ENCODE assay signal across 21 cellular contexts in genomic region chr1:15449567-15449966, GRCh38. TPM values are rescaled to one million over a fixed set of nuclear protein-coding genes. Genes with fewer than 3 reads are reported as not detected.
A peak's percentile ranks its signal among the peaks of the same experiment; 100 is the strongest.
DNase-seq lines count a peak whose midpoint lies in the region; ATAC-seq and TF ChIP-seq lines count a peak whose summit lies in the region.
"Had no signal": no experiment of that assay in that cellular context is flagged by ENCODE, and none has a peak within 500 bp of the region (broad histone marks: within the 10 kb centered on the region; RNA-seq: fewer than 3 reads in every experiment).

No MANE protein-coding gene starts in this region.

- H2AFZ ChIP-seq in Loucy (ENCODE audit: low read length) (peak overlapping the region; percentile 32), osteoblast (ENCODE audit: low read length) (no peak overlapping the region)
- H2AFZ ChIP-seq: GM23338 had no signal

- H3K9ac ChIP-seq in Loucy (ENCODE audit: low read depth, low read length, poor library complexity, severe bottlenecking) = no peak overlapping the region
- H3K9ac ChIP-seq: BLaER1 had no signal

- 22 to 34% methylated on average over 3 of the region's 3 CpGs for WGBS in body of pancreas, 2 donors

- ATAC-seq in body of pancreas (peak; percentile 11), HG03439 (IDR thresholded peaks at IDR 0.05; ENCODE audit: unreplicated experiment) (no peak)
- ATAC-seq: CD8-positive, alpha-beta T cell; GM23338 had no signal

- H3K9me3 ChIP-seq in Loucy (ENCODE audit: insufficient read depth, low read depth, low read length) = no peaks in the 10 kb centered on the region
- H3K9me3 ChIP-seq in body of pancreas = no peaks in the 10 kb centered on the region
- peaks cover 3% of the 10 kb centered on the region for H3K9me3 ChIP-seq in osteoblast (ENCODE audit: low read depth, low read length)
- H3K9me3 ChIP-seq in tibial artery = no peaks in the 10 kb centered on the region
- H3K9me3 ChIP-seq: BLaER1 had no signal

- H3K27me3 ChIP-seq in Loucy (ENCODE audit: insufficient read depth, low read length, poor library complexity, severe bottlenecking) (no peaks in the 10 kb centered on the region), body of pancreas (no peaks in the 10 kb centered on the region), osteoblast (ENCODE audit: insufficient read depth, low read length) (peaks cover 6% of the 10 kb centered on the region), tibial artery (peaks cover 0 to 25% of the 10 kb centered on the region in 2 donors)
- H3K27me3 ChIP-seq: BLaER1 had no signal

- H4K20me1 ChIP-seq in Loucy (ENCODE audit: insufficient read depth, low read length, poor library complexity, severe bottlenecking) (no peaks in the 10 kb centered on the region), osteoblast (ENCODE audit: insufficient read depth, low read length) (no peaks in the 10 kb centered on the region)
- H4K20me1 ChIP-seq: BLaER1 had no signal

- no peak for TF ChIP-seq CTCF in Loucy (conservative IDR thresholded peaks at IDR 0.05; ENCODE audit: low read length)
- TF ChIP-seq CTCF in body of pancreas (IDR thresholded peaks at IDR 0.05) = no peak
- TF ChIP-seq CTCF in osteoblast (IDR thresholded peaks at IDR 0.05; ENCODE audit: extremely low read depth, low read depth, low read length) = no peak
- TF ChIP-seq CTCF in tibial artery (IDR thresholded peaks at IDR 0.05) = no peak

- intact Hi-C loops in body of pancreas (cut with DNase I) (no loop called here), tibial artery (cut with DNase I; ENCODE audit: low total_unique reads) (no loop called here)

- DNase-seq in body of pancreas = peak; percentile 43 to 69 (median 56)
- peak; percentile 50 for DNase-seq in osteoblast (ENCODE audit: insufficient read length, low spot score, missing footprints)
- no peak for DNase-seq in tibial artery
- no peak for DNase-seq in activated naive CD4-positive, alpha-beta T cell treated with Interleukin-2 at 50 U/mL for 16 hours
- DNase-seq: CD4-positive, CD25-positive, alpha-beta regulatory T cell; CD8-positive, alpha-beta T cell; DMS 273 treated with DMSO at 0.1 percent for 48 hours; DMS79 treated with DMSO at 0.1 percent for 48 hours; GF-D8; HFFc6 had no signal

- H3K27ac ChIP-seq in body of pancreas (peak overlapping the region; percentile 67 to 89 (median 85)), osteoblast (ENCODE audit: low read depth, low read length) (no peak overlapping the region), tibial artery (no peak overlapping the region)
- H3K27ac ChIP-seq: BLaER1, C4-2B had no signal

- H3K36me3 ChIP-seq in Loucy (ENCODE audit: insufficient read depth, low read length) = no peaks in the 10 kb centered on the region
- peaks cover 0 to 7% of the 10 kb centered on the region in 2 donors for H3K36me3 ChIP-seq in body of pancreas (replicated peaks in 1 of 2; ENCODE audit: insufficient read depth in 1 of 2, low read depth in 2 of 2)
- H3K36me3 ChIP-seq in osteoblast (ENCODE audit: insufficient read depth, low read length) = no peaks in the 10 kb centered on the region
- H3K36me3 ChIP-seq in tibial artery = no peaks in the 10 kb centered on the region
- H3K36me3 ChIP-seq: BLaER1, HAP-1 had no signal

- H3F3A ChIP-seq in Loucy (ENCODE audit: low read depth) = no peaks in the 10 kb centered on the region

- no peaks in the 10 kb centered on the region for H3K79me2 ChIP-seq in Loucy (ENCODE audit: insufficient read depth, low read length)
- H3K79me2 ChIP-seq in osteoblast (ENCODE audit: insufficient read depth, low read length) = no peaks in the 10 kb centered on the region

- peak in 2 of 3 donors; percentile 19 to 32 for TF ChIP-seq POLR2A in body of pancreas (IDR thresholded peaks at IDR 0.05)

- no peaks in the 10 kb centered on the region for H3K9me2 ChIP-seq in Loucy (replicated peaks; ENCODE audit: low read depth, low read length)

- no peaks in the 10 kb centered on the region for H3K4me1 ChIP-seq in Loucy (ENCODE audit: insufficient read depth, low read length, poor library complexity, severe bottlenecking)
- peaks cover 48% of the 10 kb centered on the region for H3K4me1 ChIP-seq in body of pancreas
- H3K4me1 ChIP-seq in osteoblast (ENCODE audit: insufficient read depth, low read length) = peaks cover 11% of the 10 kb centered on the region
- no peaks in the 10 kb centered on the region for H3K4me1 ChIP-seq in tibial artery
- H3K4me1 ChIP-seq: HAP-1 had no signal

- no peak overlapping the region for H3K4me3 ChIP-seq in Loucy (ENCODE audit: low read length, poor library complexity, severe bottlenecking)
- H3K4me3 ChIP-seq in body of pancreas = no peak overlapping the region
- no peak overlapping the region for H3K4me3 ChIP-seq in osteoblast (ENCODE audit: insufficient read depth, low read length)
- no peak overlapping the region for H3K4me3 ChIP-seq in tibial artery
- H3K4me3 ChIP-seq: BLaER1, GM23338, HAP-1 had no signal

- no peak overlapping the region for H3K4me2 ChIP-seq in Loucy (ENCODE audit: low read depth, low read length, poor library complexity, severe bottlenecking)
- no peak overlapping the region for H3K4me2 ChIP-seq in osteoblast (ENCODE audit: insufficient read depth, low read length)
- H3K4me2 ChIP-seq: BLaER1, GM23338 had no signal

RNA-seq across cellular contexts. Expression of gene CELA2A, which starts 7.0 kb away (rescaled TPM):
- total RNA-seq in body of pancreas (over 10,000 TPM in 1 of 2 donors, 1,000 to 10,000 TPM in 1; 4,384 to 21,046 TPM), osteoblast (not detected in 2 replicates)
- total RNA-seq: A172; A673; B cell; CD4-positive, CD25-positive, alpha-beta regulatory T cell; CD8-positive, alpha-beta T cell; Daoy; G401; GM23338; HFFc6 had no signal

RNA-seq across cellular contexts. Expression of gene CTRC, which starts 11.3 kb away (rescaled TPM):
- over 10,000 TPM in 1 of 2 donors, 1,000 to 10,000 TPM in 1; 6,275 to 13,040 TPM for total RNA-seq in body of pancreas
- total RNA-seq in osteoblast = not detected in 2 replicates
- total RNA-seq: A172, B cell, Daoy, G401, HFFc6 had no signal

RNA-seq across cellular contexts. Expression of gene CELA2B, which starts 26.3 kb away (rescaled TPM):
- 1,000 to 10,000 TPM in 1 of 2 donors, 100 to 1,000 TPM in 1; 333 to 1,481 TPM for total RNA-seq in body of pancreas
- total RNA-seq in osteoblast = 0.36 TPM in 1 of 2 replicates, not detected in the other
- total RNA-seq: A172; A673; B cell; CD4-positive, CD25-positive, alpha-beta regulatory T cell; CD8-positive, alpha-beta T cell; Daoy; G401; GM23338; HFFc6 had no signal

RNA-seq across cellular contexts. Expression of gene EFHD2, which starts 39.9 kb away (rescaled TPM):
- total RNA-seq in body of pancreas (10 to 100 TPM; 56.7 to 78.6 TPM), osteoblast (35.8 and 36.8 TPM in 2 replicates)

Comparison
In these comparisons a context has a peak if more than half of its experiments do, and no peak if none do; other contexts are left out.
1. DNase-seq: peak in body of pancreas (4 of 4) and osteoblast (single experiment); none in tibial artery (0 of 2) and activated naive CD4-positive, alpha-beta T cell treated with Interleukin-2 at 50 U/mL for 16 hours (single experiment).
2. H3K27ac ChIP-seq: peak in body of pancreas (4 of 4); none in osteoblast (single experiment) and tibial artery (0 of 2).
3. RNA of gene CELA2A, which starts 7.0 kb away (total RNA-seq): 4,384 to 21,046 TPM in body of pancreas; not detected in osteoblast; every median in the first group is over 1,000 times any median in the second.
4. RNA of gene CTRC, which starts 11.3 kb away (total RNA-seq): 6,275 to 13,040 TPM in body of pancreas; not detected in osteoblast; every median in the first group is over 1,000 times any median in the second.
5. RNA of gene CELA2B, which starts 26.3 kb away (total RNA-seq): 333 to 1,481 TPM in body of pancreas; 0.36 TPM in osteoblast; every median in the first group is over 100 times any median in the second.